35 cellular contexts compared by ENCODE assay signal in the genomic region with DNA sequence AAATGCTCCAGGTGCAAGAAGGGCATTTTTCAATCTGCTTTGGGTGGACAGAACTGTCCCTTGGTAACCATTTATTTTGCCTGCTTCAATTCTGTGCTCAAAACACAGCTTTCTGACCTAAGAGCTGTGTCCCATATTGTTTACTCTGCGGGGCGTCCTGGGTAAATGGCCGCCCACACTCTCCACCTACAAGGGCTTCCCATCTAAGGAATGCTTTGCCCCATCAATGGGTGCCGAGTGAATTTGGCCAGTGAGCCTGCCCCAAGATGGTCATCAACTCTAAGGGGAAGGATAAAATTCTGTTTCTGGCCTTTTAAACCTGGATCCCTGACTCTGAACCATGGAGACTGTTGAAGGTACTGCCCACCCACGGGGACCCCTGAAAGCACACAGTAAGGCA. TPM values are rescaled to one million over a fixed set of nuclear protein-coding genes. Genes with fewer than 3 reads are reported as not detected.
DNase-seq lines count a peak whose midpoint lies in the region; ATAC-seq, FAIRE-seq and TF ChIP-seq lines count a peak whose summit lies in the region.
"Had no signal": no experiment of that assay in that cellular context is flagged by ENCODE, and none has a peak within 500 bp of the region (broad histone marks: within the 10 kb centered on the region; RNA-seq: fewer than 3 reads in every experiment).

No MANE protein-coding gene starts in this region.

- H3K27me3 ChIP-seq in SJCRH30 = no peaks in the 10 kb centered on the region
- H3K27me3 ChIP-seq: BE2C; BLaER1; BLaER1 treated with 17β-estradiol and CSF1 and Interleukin-3, amounts not matched to agents 10 nM and 100 nM had no signal

- CTCF ChIA-PET in HEK293 (lab: Yijun Ruan, JAX) = interaction anchor here (0.5 kb wide), 1 partner anchor 179 kb away, joined by 3 read pairs; no protein-coding TSS in a partner anchor

- H3K27ac ChIP-seq in HEK293 (ENCODE audit: extremely low read depth, low read depth, low read length) = no peak overlapping the region
- peak overlapping the region; percentile 98 for H3K27ac ChIP-seq in SJCRH30
- H3K27ac ChIP-seq: 22Rv1; A549; BLaER1; BLaER1 treated with 17β-estradiol and CSF1 and Interleukin-3, amounts not matched to agents 10 nM and 100 nM; C4-2B had no signal

- peaks cover 9% of the 10 kb centered on the region for H3K4me1 Mint-ChIP-seq in osteocyte (ENCODE audit: unreplicated experiment)
- H3K4me1 Mint-ChIP-seq: B cell; CD4-positive, CD25-positive, alpha-beta regulatory T cell; CD8-positive, alpha-beta memory T cell had no signal

- no peaks in the 10 kb centered on the region for H3K36me3 ChIP-seq in HEK293 (ENCODE audit: control insufficient read depth in 2 of 2, insufficient read depth in 1 of 2, low read length in 2 of 2)
- no peaks in the 10 kb centered on the region for H3K36me3 ChIP-seq in SJCRH30
- H3K36me3 ChIP-seq: BE2C; BLaER1; BLaER1 treated with 17β-estradiol and CSF1 and Interleukin-3, amounts not matched to agents 10 nM and 100 nM had no signal

- H3K27me3 Mint-ChIP-seq in osteocyte (ENCODE audit: unreplicated experiment) = peaks cover 18% of the 10 kb centered on the region

- no peak overlapping the region for H3K4me3 Mint-ChIP-seq in osteocyte (ENCODE audit: unreplicated experiment)
- H3K4me3 Mint-ChIP-seq: B cell; CD4-positive, alpha-beta memory T cell; CD4-positive, alpha-beta T cell; CD4-positive, CD25-positive, alpha-beta regulatory T cell; CD8-positive, alpha-beta memory T cell; CD8-positive, alpha-beta T cell had no signal

- no peaks in the 10 kb centered on the region for H3K9me3 ChIP-seq in HEK293 (ENCODE audit: control insufficient read depth, insufficient read depth, low read depth, low read length)
- no peaks in the 10 kb centered on the region; the same call in 1 of the 2 replicates for H3K9me3 ChIP-seq in SJCRH30 (replicated peaks)
- H3K9me3 ChIP-seq: A549; BE2C; BLaER1; BLaER1 treated with 17β-estradiol and CSF1 and Interleukin-3, amounts not matched to agents 10 nM and 100 nM; Caco-2 had no signal

- no peak for ATAC-seq in HG02981 (IDR thresholded peaks at IDR 0.05; ENCODE audit: unreplicated experiment)
- ATAC-seq: A549; CD8-positive, alpha-beta T cell had no signal

- peaks cover 2% of the 10 kb centered on the region for H3K36me3 Mint-ChIP-seq in osteocyte (ENCODE audit: unreplicated experiment)
- H3K36me3 Mint-ChIP-seq: CD14-positive monocyte; CD4-positive, alpha-beta memory T cell; CD4-positive, CD25-positive, alpha-beta regulatory T cell; CD8-positive, alpha-beta memory T cell; CD8-positive, alpha-beta T cell had no signal

- DNase-seq in SJCRH30 (no peak), osteocyte (ENCODE audit: extremely low spot score, unreplicated experiment) (peak; percentile 63), frontal cortex (ENCODE audit: low spot score in 2 of 2) (no peak), NOMO-1 treated with dmso at 0.1 percent for 144 hours (lab: John Stamatoyannopoulos, UW; ENCODE audit: unreplicated experiment) (no peak)
- DNase-seq: 8988T; ACHN; AML-193; BE2C; C1 segment of cervical spinal cord; Caco-2; Calu3; CD4-positive, alpha-beta memory T cell; CD4-positive, alpha-beta T cell; CD4-positive, CD25-positive, alpha-beta regulatory T cell; CD8-positive, alpha-beta memory T cell; CD8-positive, alpha-beta T cell; COR-L47; DMS 273 treated with DMSO at 0.1 percent for 48 hours; DMS153; DMS53; DMS79; DMS79 treated with DMSO at 0.1 percent for 48 hours; DND-41; EL had no signal

- POLR2A ChIA-PET in HEK293 (lab: Yijun Ruan, JAX) = no interaction called here

- H3K4me1 ChIP-seq in HEK293 (ENCODE audit: control insufficient read depth, insufficient read depth, low read length) = no peaks in the 10 kb centered on the region
- H3K4me1 ChIP-seq in SJCRH30 = peaks cover 34% of the 10 kb centered on the region
- H3K4me1 ChIP-seq: BE2C, BLaER1 had no signal

- H3K4me3 ChIP-seq in HEK293 (ENCODE audit: low read depth, low read length) (no peak overlapping the region), SJCRH30 (no peak overlapping the region)
- H3K4me3 ChIP-seq: A549; BLaER1; BLaER1 treated with 17β-estradiol and CSF1 and Interleukin-3, amounts not matched to agents 10 nM and 100 nM had no signal

- TF ChIP-seq CTCF in HEK293 (tag by site-specific recombination; IDR thresholded peaks at IDR 0.05) = no peak
- TF ChIP-seq CTCF in osteocyte (IDR thresholded peaks at IDR 0.05) = no peak

- no peaks in the 10 kb centered on the region for H3K9me3 Mint-ChIP-seq in osteocyte (ENCODE audit: unreplicated experiment)
- H3K9me3 Mint-ChIP-seq: CD14-positive monocyte; CD4-positive, alpha-beta T cell; CD4-positive, CD25-positive, alpha-beta regulatory T cell; CD8-positive, alpha-beta memory T cell; CD8-positive, alpha-beta T cell had no signal

- no peak overlapping the region for H3K27ac Mint-ChIP-seq in osteocyte (ENCODE audit: unreplicated experiment)
- H3K27ac Mint-ChIP-seq: B cell; CD14-positive monocyte; CD4-positive, alpha-beta memory T cell; CD4-positive, alpha-beta T cell; CD8-positive, alpha-beta memory T cell; CD8-positive, alpha-beta T cell had no signal

- FAIRE-seq in frontal cortex (lab: Jason Lieb, UNC) = no peak
- FAIRE-seq: A204.1, A549, D721Med had no signal

TF ChIP-seq in HEK293, 187 proteins besides CTCF, POLR2A, EP300 and RAD21:
- TF ChIP-seq ZNF23 (tag by site-specific recombination; IDR thresholded peaks at IDR 0.05; ENCODE audit: borderline replicate concordance) = no peak
- no peak for TF ChIP-seq ZNF114 (tag by site-specific recombination; IDR thresholded peaks at IDR 0.05)
- TF ChIP-seq RBAK (tag by site-specific recombination; IDR thresholded peaks at IDR 0.05) = no peak
- TF ChIP-seq ZFP37 (tag by site-specific recombination; IDR thresholded peaks at IDR 0.05) = no peak
- no peak for TF ChIP-seq GLIS1 (tag by site-specific recombination; IDR thresholded peaks at IDR 0.05)
- peak; percentile 65 for TF ChIP-seq ZFHX2 (tag by site-specific recombination; conservative IDR thresholded peaks at IDR 0.05)

RNA-seq across cellular contexts. Expression of gene FAM89A, which starts 55.5 kb away (rescaled TPM):
- 41.8 and 49.3 TPM in 2 replicates for total RNA-seq in SJCRH30 (2014; rRNA removed; shearing (Covaris generic))
- 14.8 and 15.5 TPM in 2 replicates for total RNA-seq in osteocyte
- 2.9 TPM for total RNA-seq in frontal cortex
